Comparison of ENCODE assay signal across 8 cellular contexts in genomic region chr17:21280081-21280518, GRCh38. TPM values are rescaled to one million over a fixed set of nuclear protein-coding genes. Genes with fewer than 3 reads are reported as not detected.
DNase-seq lines count a peak whose midpoint lies in the region; ATAC-seq lines count a peak whose summit lies in the region.

No MANE protein-coding gene starts in this region.

- peak overlapping the region in 1 of 2 donors; percentile 26 for H3K27ac Mint-ChIP-seq in activated naive CD4-positive, alpha-beta T cell treated with anti-CD3 and anti-CD28 coated beads, Interleukin-2, amount 50 U/mL, for 72 hours

- intact Hi-C loops in cardiac septum (cut with DNase I), result loop anchor here (5.0 kb wide), 1 partner anchor 37 kb away; no protein-coding TSS in a partner anchor

- ATAC-seq in activated naive CD4-positive, alpha-beta T cell treated with anti-CD3 and anti-CD28 coated beads, Interleukin-2, amount 50 U/mL, for 72 hours, result peak; percentile 37 to 50
- no peak for ATAC-seq in GM21576 (IDR thresholded peaks at IDR 0.05; ENCODE audit: unreplicated experiment)

- H3K36me3 Mint-ChIP-seq in activated naive CD4-positive, alpha-beta T cell treated with anti-CD3 and anti-CD28 coated beads, Interleukin-2, amount 50 U/mL, for 72 hours, result peaks cover 1% of the 10 kb centered on the region in 2 donors

- DNase-seq in DMS53 treated with DMSO at 0.1 percent for 48 hours (lab: John Stamatoyannopoulos, UW; ENCODE audit: unreplicated experiment) (peak; percentile 54), H4 (ENCODE audit: low spot score) (peak; percentile 79), NCI-H1048 (lab: John Stamatoyannopoulos, UW) (peak; percentile 56), SW480 (ENCODE audit: low spot score) (peak; percentile 79), cardiac septum (ENCODE audit: low spot score) (peak; percentile 96), putamen (ENCODE audit: low spot score) (peak; percentile 67)
- DNase-seq in activated naive CD4-positive, alpha-beta T cell treated with anti-CD3 and anti-CD28 coated beads, Interleukin-2, amount 50 U/mL, for 72 hours (ENCODE audit: low spot score in 2 of 2), result peak; percentile 87 to 97

- no peaks in the 10 kb centered on the region for H3K9me3 Mint-ChIP-seq in activated naive CD4-positive, alpha-beta T cell treated with anti-CD3 and anti-CD28 coated beads, Interleukin-2, amount 50 U/mL, for 72 hours

RNA-seq across cellular contexts. Expression of gene MAP2K3, which starts 4.4 kb away (rescaled TPM):
- total RNA-seq in H4 (2014; rRNA removed; shearing (Covaris generic)), result 5.8 and 7.6 TPM in 2 replicates
- 100 to 1,000 TPM; 101 to 130 TPM for total RNA-seq in activated naive CD4-positive, alpha-beta T cell treated with anti-CD3 and anti-CD28 coated beads, Interleukin-2, amount 50 U/mL, for 72 hours
- 70.5 TPM for total RNA-seq in cardiac septum

RNA-seq across cellular contexts. Expression of gene NATD1, which starts 26.9 kb away (rescaled TPM):
- total RNA-seq in H4 (2014; rRNA removed; shearing (Covaris generic)), result 0.21 and 0.81 TPM in 2 replicates
- total RNA-seq in activated naive CD4-positive, alpha-beta T cell treated with anti-CD3 and anti-CD28 coated beads, Interleukin-2, amount 50 U/mL, for 72 hours, result 1 to 10 TPM; 2.6 to 2.9 TPM
- total RNA-seq in cardiac septum, result 14.4 TPM
